1 cellular context compared by ENCODE assay signal in genomic region chr19:4365341-4365740, GRCh38.
A peak's percentile ranks its signal among the peaks of the same experiment; 100 is the strongest.
TF ChIP-seq lines count a peak whose summit lies in the region.

No MANE protein-coding gene starts in this region.

TF ChIP-seq in HepG2, 621 proteins besides CTCF, POLR2A, EP300 and RAD21:
- TF ChIP-seq ZBTB40 (IDR thresholded peaks at IDR 0.05): no peak
- TF ChIP-seq ZBTB40 (CRISPR knock-in tag; IDR thresholded peaks at IDR 0.05): no peak
- peak; percentile 89 for TF ChIP-seq AGO1 (IDR thresholded peaks at IDR 0.05; ENCODE audit: low read depth, low read length, poor library complexity, severe bottlenecking)
- TF ChIP-seq WIZ (CRISPR knock-in tag; IDR thresholded peaks at IDR 0.05): no peak
- no peak for TF ChIP-seq POGZ (CRISPR knock-in tag; IDR thresholded peaks at IDR 0.05)
- no peak for TF ChIP-seq SAP130 (CRISPR knock-in tag; IDR thresholded peaks at IDR 0.05; ENCODE audit: low read depth)
- TF ChIP-seq POLR2AphosphoS5 (IDR thresholded peaks at IDR 0.05; ENCODE audit: low read depth, low read length): peak; percentile 29; the same call in 1 of the 2 replicates
- no peak for TF ChIP-seq EED (CRISPR knock-in tag; IDR thresholded peaks at IDR 0.05)
- TF ChIP-seq HMGXB3 (CRISPR knock-in tag; IDR thresholded peaks at IDR 0.05; ENCODE audit: borderline replicate concordance): no peak
- TF ChIP-seq, protein P1, sequence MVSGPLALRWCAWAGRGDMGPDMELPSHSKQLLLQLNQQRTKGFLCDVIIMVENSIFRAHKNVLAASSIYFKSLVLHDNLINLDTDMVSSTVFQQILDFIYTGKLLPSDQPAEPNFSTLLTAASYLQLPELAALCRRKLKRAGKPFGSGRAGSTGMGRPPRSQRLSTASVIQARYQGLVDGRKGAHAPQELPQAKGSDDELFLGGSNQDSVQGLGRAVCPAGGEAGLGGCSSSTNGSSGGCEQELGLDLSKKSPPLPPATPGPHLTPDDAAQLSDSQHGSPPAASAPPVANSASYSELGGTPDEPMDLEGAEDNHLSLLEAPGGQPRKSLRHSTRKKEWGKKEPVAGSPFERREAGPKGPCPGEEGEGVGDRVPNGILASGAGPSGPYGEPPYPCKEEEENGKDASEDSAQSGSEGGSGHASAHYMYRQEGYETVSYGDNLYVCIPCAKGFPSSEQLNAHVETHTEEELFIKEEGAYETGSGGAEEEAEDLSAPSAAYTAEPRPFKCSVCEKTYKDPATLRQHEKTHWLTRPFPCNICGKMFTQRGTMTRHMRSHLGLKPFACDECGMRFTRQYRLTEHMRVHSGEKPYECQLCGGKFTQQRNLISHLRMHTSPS (CRISPR knock-in tag; IDR thresholded peaks at IDR 0.05; ENCODE audit: low read depth): no peak
- no peak for TF ChIP-seq ZNF24 (IDR thresholded peaks at IDR 0.05)
- no peak for TF ChIP-seq RXRB (CRISPR knock-in tag; IDR thresholded peaks at IDR 0.05; ENCODE audit: borderline replicate concordance)
- no peak for TF ChIP-seq KLF15 (CRISPR knock-in tag; IDR thresholded peaks at IDR 0.05; ENCODE audit: borderline replicate concordance)
- TF ChIP-seq, protein P2, sequence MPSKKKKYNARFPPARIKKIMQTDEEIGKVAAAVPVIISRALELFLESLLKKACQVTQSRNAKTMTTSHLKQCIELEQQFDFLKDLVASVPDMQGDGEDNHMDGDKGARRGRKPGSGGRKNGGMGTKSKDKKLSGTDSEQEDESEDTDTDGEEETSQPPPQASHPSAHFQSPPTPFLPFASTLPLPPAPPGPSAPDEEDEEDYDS (CRISPR knock-in tag; IDR thresholded peaks at IDR 0.05): no peak
- no peak for TF ChIP-seq MXI1 (IDR thresholded peaks at IDR 0.05; ENCODE audit: borderline replicate concordance, low read depth, low read length)
- TF ChIP-seq AGO2 (optimal IDR thresholded peaks at IDR 0.05; ENCODE audit: low read depth, low read length): peak; percentile 83
- TF ChIP-seq ZNF18 (CRISPR knock-in tag; IDR thresholded peaks at IDR 0.05; ENCODE audit: insufficient replicate concordance): no peak
- no peak for TF ChIP-seq ZNF773 (CRISPR knock-in tag; IDR thresholded peaks at IDR 0.05; ENCODE audit: borderline replicate concordance)
- TF ChIP-seq ZNF432 (CRISPR knock-in tag; IDR thresholded peaks at IDR 0.05; ENCODE audit: borderline replicate concordance): no peak
- TF ChIP-seq, protein P3, sequence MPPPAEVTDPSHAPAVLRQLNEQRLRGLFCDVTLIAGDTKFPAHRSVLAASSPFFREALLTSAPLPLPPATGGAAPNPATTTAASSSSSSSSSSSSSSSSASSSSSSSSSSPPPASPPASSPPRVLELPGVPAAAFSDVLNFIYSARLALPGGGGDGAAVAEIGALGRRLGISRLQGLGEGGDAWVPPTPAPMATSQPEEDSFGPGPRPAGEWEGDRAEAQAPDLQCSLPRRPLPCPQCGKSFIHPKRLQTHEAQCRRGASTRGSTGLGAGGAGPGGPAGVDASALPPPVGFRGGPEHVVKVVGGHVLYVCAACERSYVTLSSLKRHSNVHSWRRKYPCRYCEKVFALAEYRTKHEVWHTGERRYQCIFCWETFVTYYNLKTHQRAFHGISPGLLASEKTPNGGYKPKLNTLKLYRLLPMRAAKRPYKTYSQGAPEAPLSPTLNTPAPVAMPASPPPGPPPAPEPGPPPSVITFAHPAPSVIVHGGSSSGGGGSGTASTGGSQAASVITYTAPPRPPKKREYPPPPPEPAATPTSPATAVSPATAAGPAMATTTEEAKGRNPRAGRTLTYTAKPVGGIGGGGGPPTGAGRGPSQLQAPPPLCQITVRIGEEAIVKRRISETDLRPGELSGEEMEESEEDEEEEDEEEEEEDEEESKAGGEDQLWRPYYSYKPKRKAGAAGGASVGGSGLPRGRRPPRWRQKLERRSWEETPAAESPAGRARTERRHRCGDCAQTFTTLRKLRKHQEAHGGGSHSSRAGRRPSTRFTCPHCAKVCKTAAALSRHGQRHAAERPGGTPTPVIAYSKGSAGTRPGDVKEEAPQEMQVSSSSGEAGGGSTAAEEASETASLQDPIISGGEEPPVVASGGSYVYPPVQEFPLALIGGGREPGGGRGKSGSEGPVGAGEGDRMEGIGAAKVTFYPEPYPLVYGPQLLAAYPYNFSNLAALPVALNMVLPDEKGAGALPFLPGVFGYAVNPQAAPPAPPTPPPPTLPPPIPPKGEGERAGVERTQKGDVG (CRISPR knock-in tag; IDR thresholded peaks at IDR 0.05; ENCODE audit: borderline replicate concordance): no peak
